In genomic region chr4:119662612-119663011, GRCh38 we compare ENCODE assay signal across 7 cellular contexts. TPM values are rescaled to one million over a fixed set of nuclear protein-coding genes. Genes with fewer than 3 reads are reported as not detected.
DNase-seq lines count a peak whose midpoint lies in the region; ATAC-seq, FAIRE-seq and TF ChIP-seq lines count a peak whose summit lies in the region.
"Not testable (repeated sequence)": the region's sequence is repeated elsewhere in the genome, so short reads cannot be mapped to it uniquely, and the experiment has no call there.

No MANE protein-coding gene starts in this region.

- H3K9ac ChIP-seq in IMR-90 (ENCODE audit: low read depth, low read length): 0 out of 2 replicates have a peak overlapping the region, but pooled peaks have one; percentile 46
- not testable (repeated sequence) for H3K9ac ChIP-seq in GM12878 (ENCODE audit: control insufficient read depth, insufficient read depth, low read length); mesenchymal stem cell (ENCODE audit: low read length)

- not testable (repeated sequence) for H3K9me3 ChIP-seq in IMR-90 (ENCODE audit: control insufficient read depth, insufficient read depth, low read length); GM12878 (replicated peaks; ENCODE audit: control insufficient read depth, insufficient read depth, low read length); mesenchymal stem cell (ENCODE audit: control insufficient read depth, low read length)

- ATAC-seq in GM18861 (IDR thresholded peaks at IDR 0.05; ENCODE audit: unreplicated experiment) (peak; percentile 20), GM19035 (IDR thresholded peaks at IDR 0.05; ENCODE audit: unreplicated experiment) (peak; percentile 30), GM21529 (IDR thresholded peaks at IDR 0.05; ENCODE audit: unreplicated experiment) (peak; percentile 27), HG02885 (IDR thresholded peaks at IDR 0.05; ENCODE audit: poor library complexity, unreplicated experiment) (peak; percentile 35), GM12878 (peak; percentile 47)
- ATAC-seq in IMR-90 (ENCODE audit: low read depth): not testable (repeated sequence)

- H3K79me1 ChIP-seq in IMR-90 (ENCODE audit: low read depth in 1 of 2, low read length in 2 of 2); mesenchymal stem cell (replicated peaks; ENCODE audit: low read length, poor library complexity, severe bottlenecking): not testable (repeated sequence)

- WGBS in IMR-90 (ENCODE audit: extremely low coverage in 2 of 2, insufficient read length in 1 of 2), 2 experiments: no CpG with 5 or more reads among the region's 2 CpGs
- WGBS in GM12878 (ENCODE audit: insufficient coverage, insufficient replicate concordance, low lambda C conversion rate, missing lambda C conversion rate): 13% methylated on average over 2 of the region's 2 CpGs
- WGBS in mesenchymal stem cell: 96% methylated on average over 2 of the region's 2 CpGs

- peak overlapping the region; percentile 94; the same call in 1 of the 2 replicates for H2BK20ac ChIP-seq in IMR-90 (ENCODE audit: low read depth, low read length)

- not testable (repeated sequence) for FAIRE-seq in GM12878 (lab: Jason Lieb, UNC)

- H2AFZ ChIP-seq in IMR-90 (replicated peaks; ENCODE audit: low read length, poor library complexity) (peak overlapping the region; percentile 70), GM12878 (ENCODE audit: control insufficient read depth, low read depth, low read length) (peak overlapping the region; percentile 68)
- H2AFZ ChIP-seq in mesenchymal stem cell (ENCODE audit: low read depth, low read length): not testable (repeated sequence)

- H3K27me3 ChIP-seq in IMR-90 (ENCODE audit: control insufficient read depth, insufficient read depth, low read length); GM12878 (replicated peaks in 1 of 2; ENCODE audit: control insufficient read depth in 2 of 2, insufficient read depth in 2 of 2, low read length in 1 of 2); mesenchymal stem cell (ENCODE audit: control insufficient read depth in 1 of 2, insufficient read depth in 1 of 2, low read length in 2 of 2): not testable (repeated sequence)

- TF ChIP-seq POLR2A in IMR-90 (IDR thresholded peaks at IDR 0.05; ENCODE audit: low read depth, low read length); GM12878 (IDR thresholded peaks at IDR 0.05; ENCODE audit: low read depth, low read length): not testable (repeated sequence)

- peaks cover 19% of the 10 kb centered on the region for H3K4me1 ChIP-seq in IMR-90 (ENCODE audit: control insufficient read depth, insufficient read depth, low read length)
- H3K4me1 ChIP-seq in GM12878 (ENCODE audit: control insufficient read depth, insufficient read depth, low read length); mesenchymal stem cell (ENCODE audit: control insufficient read depth, insufficient read depth, low read depth, low read length): not testable (repeated sequence)

- H4K91ac ChIP-seq in IMR-90 (ENCODE audit: insufficient read depth, low read depth, low read length) (peak overlapping the region; percentile 83), mesenchymal stem cell (ENCODE audit: low read length) (peak overlapping the region; percentile 28)

- peak overlapping the region; percentile 37 for H2AK9ac ChIP-seq in IMR-90 (replicated peaks; ENCODE audit: low read depth, low read length, poor library complexity)

- H4K5ac ChIP-seq in IMR-90 (ENCODE audit: low read depth, low read length): peak overlapping the region; percentile 95

- H3K4ac ChIP-seq in IMR-90 (ENCODE audit: low read depth, low read length): peak overlapping the region; percentile 85
- peak overlapping the region in 1 of 2 experiments; percentile 67 for H3K4ac ChIP-seq in mesenchymal stem cell (ENCODE audit: low read depth in 1 of 2, low read length in 2 of 2)

- not testable (repeated sequence) for H3K9me1 ChIP-seq in IMR-90 (ENCODE audit: insufficient read depth, low read length)

- dilution Hi-C loops in IMR-90 (cut with HindIII; ENCODE audit: low sequenced_read_pairs, unreplicated experiment): not testable (repeated sequence)

- not testable (repeated sequence) for TF ChIP-seq RAD21 in IMR-90 (IDR thresholded peaks at IDR 0.05; ENCODE audit: low read length); GM12878 (IDR thresholded peaks at IDR 0.05; ENCODE audit: insufficient read depth, low read depth, low read length)

- SMC1A ChIA-PET in GM12878 (lab: Charles Lee; ENCODE audit: uncharacterized antibody, unreplicated experiment): interaction anchor here (1.1 to 1.4 kb wide), 3 partner anchors 8 to 13 kb away, joined by 4 to 8 read pairs (median 7); no protein-coding TSS in a partner anchor

- H4K20me1 ChIP-seq in IMR-90 (ENCODE audit: insufficient read depth, low read length); GM12878 (ENCODE audit: control insufficient read depth, insufficient read depth): not testable (repeated sequence)

- TF ChIP-seq CTCF in IMR-90 (conservative IDR thresholded peaks at IDR 0.05; ENCODE audit: low read depth, low read length); GM12878 (IDR thresholded peaks at IDR 0.05 in 2 of 3, conservative IDR thresholded peaks at IDR 0.05 in 1 of 3; ENCODE audit: control insufficient read depth in 2 of 3, extremely low read depth in 1 of 3, insufficient read depth in 1 of 3, low read depth in 3 of 3, low read length in 3 of 3): not testable (repeated sequence)

- peak overlapping the region; percentile 88 for H3K14ac ChIP-seq in IMR-90 (replicated peaks; ENCODE audit: low read depth, low read length)
- not testable (repeated sequence) for H3K14ac ChIP-seq in mesenchymal stem cell (ENCODE audit: low read length in 2 of 2)

- not testable (repeated sequence) for TF ChIP-seq EP300 in GM12878 (IDR thresholded peaks at IDR 0.05; ENCODE audit: borderline replicate concordance in 1 of 2, control insufficient read depth in 1 of 2, low read depth in 2 of 2, low read length in 2 of 2)

- H3K79me2 ChIP-seq in GM12878 (ENCODE audit: control insufficient read depth, insufficient read depth, low read length): not testable (repeated sequence)

- H2BK5ac ChIP-seq in IMR-90 (ENCODE audit: low read depth, low read length, poor library complexity, severe bottlenecking): peak overlapping the region; percentile 68
- H2BK5ac ChIP-seq in mesenchymal stem cell (ENCODE audit: low read depth, low read length, poor library complexity, severe bottlenecking): not testable (repeated sequence)

- H2AK5ac ChIP-seq in IMR-90 (ENCODE audit: low read depth, low read length): peak overlapping the region; percentile 93; the same call in 1 of the 2 replicates
- not testable (repeated sequence) for H2AK5ac ChIP-seq in mesenchymal stem cell (ENCODE audit: low read length, severe bottlenecking)

- H3K36me3 ChIP-seq in IMR-90 (ENCODE audit: control insufficient read depth, insufficient read depth, low read length); GM12878 (ENCODE audit: control insufficient read depth in 2 of 2, insufficient read depth in 2 of 2, low read length in 1 of 2); mesenchymal stem cell (ENCODE audit: control insufficient read depth in 1 of 2, insufficient read depth in 2 of 2, low read depth in 1 of 2, low read length in 2 of 2): not testable (repeated sequence)

- H3K27ac ChIP-seq in IMR-90 (ENCODE audit: insufficient read depth, low read length): peak overlapping the region; percentile 76; the same call in 1 of the 2 replicates
- not testable (repeated sequence) for H3K27ac ChIP-seq in GM12878 (ENCODE audit: control insufficient read depth, insufficient read depth); mesenchymal stem cell (ENCODE audit: low read length, poor library complexity, severe bottlenecking)

- not testable (repeated sequence) for BruUV-seq in IMR-90 (replicated peaks; lab: Mats Ljungman, UMichigan); GM12878 (replicated peaks; lab: Mats Ljungman, UMichigan)

- H3K4me2 ChIP-seq in IMR-90 (ENCODE audit: low read depth, low read length); GM12878 (ENCODE audit: control insufficient read depth, insufficient read depth); mesenchymal stem cell (ENCODE audit: low read length, poor library complexity, severe bottlenecking): not testable (repeated sequence)

- POLR2A ChIA-PET in IMR-90 (lab: Charles Lee; ENCODE audit: unreplicated experiment): interaction anchor here (0.7 kb wide), 1 partner anchor 35 kb away, joined by 4 read pairs; no protein-coding TSS in a partner anchor
- POLR2A ChIA-PET in GM12878 (lab: Charles Lee): not testable (repeated sequence)

- in situ Hi-C loops in IMR-90 (cut with MboI; ENCODE audit: low sequenced_read_pairs); GM12878 (cut with MboI): not testable (repeated sequence)

- DNase-seq in IMR-90; GM12878 (ENCODE audit: low read depth, low spot score); mesenchymal stem cell: not testable (repeated sequence)

- H3K56ac ChIP-seq in IMR-90 (ENCODE audit: extremely low read depth, insufficient read depth, low read length): not testable (repeated sequence)

- H2BK12ac ChIP-seq in mesenchymal stem cell (ENCODE audit: low read length in 2 of 2): peak overlapping the region; percentile 49 to 83

- H2BK15ac ChIP-seq in IMR-90 (ENCODE audit: low read depth, low read length) (peak overlapping the region; percentile 99; the same call in 2 of the 3 replicates), mesenchymal stem cell (ENCODE audit: low read depth, poor library complexity, severe bottlenecking) (peak overlapping the region; percentile 30)

- intact Hi-C loops in IMR-90 (cut with micrococcal nuclease); GM12878 (cut with micrococcal nuclease; ENCODE audit: unreplicated experiment): not testable (repeated sequence)

- peak overlapping the region; percentile 97 for H2BK120ac ChIP-seq in IMR-90 (ENCODE audit: low read depth, low read length)
- H2BK120ac ChIP-seq in mesenchymal stem cell (ENCODE audit: low read depth, low read length): not testable (repeated sequence)

- CTCF ChIA-PET in IMR-90 (lab: Yijun Ruan, JAX): not testable (repeated sequence)
- CTCF ChIA-PET in GM12878 (lab: Yijun Ruan, JAX): interaction anchor here (1.7 kb wide), 1 partner anchor 34 kb away, joined by 7 read pairs; the partner anchor contains the start of gene PDE5A

- not testable (repeated sequence) for H3K4me3 ChIP-seq in IMR-90 (ENCODE audit: insufficient read depth, low read depth, low read length); GM12878; mesenchymal stem cell (ENCODE audit: insufficient read depth in 1 of 2, low read depth in 1 of 2, low read length in 2 of 2)

- H3K23ac ChIP-seq in IMR-90 (ENCODE audit: low read depth, low read length): peak overlapping the region; percentile 94
- not testable (repeated sequence) for H3K23ac ChIP-seq in mesenchymal stem cell (ENCODE audit: low read length in 2 of 2)

- RAD21 ChIA-PET in GM12878 (lab: Charles Lee; ENCODE audit: unreplicated experiment): not testable (repeated sequence)

- H3K18ac ChIP-seq in IMR-90 (ENCODE audit: low read depth, low read length): peak overlapping the region; percentile 99
- peak overlapping the region; percentile 48 to 82 for H3K18ac ChIP-seq in mesenchymal stem cell (ENCODE audit: low read depth in 1 of 2, low read length in 2 of 2)

- peak overlapping the region; percentile 20 to 92 for H4K8ac ChIP-seq in IMR-90 (ENCODE audit: low read depth in 2 of 2, low read length in 2 of 2)
- peak overlapping the region; percentile 62 for H4K8ac ChIP-seq in mesenchymal stem cell (ENCODE audit: low read length)

RNA-seq across cellular contexts. Expression of gene PDE5A, which starts 34.0 kb away (rescaled TPM):
- 567 and 770 TPM in 2 replicates for total RNA-seq in IMR-90 (2012; rRNA removed)
- polyA plus RNA-seq in IMR-90 (2012; rRNA removed): 71.5 and 101 TPM in 2 replicates
- polyA plus RNA-seq in IMR-90 (2012; cell fraction: cytosol; rRNA removed): 25.9 and 36.3 TPM in 2 replicates
- 34.7 and 324 TPM in 2 replicates for polyA plus RNA-seq in IMR-90 (2012; cell fraction: nucleus; rRNA removed; ENCODE audit: low replicate concordance)
- total RNA-seq in GM12878 (2013; cell fraction: nucleolus; rRNA removed): 0.50 and 0.93 TPM in 2 replicates
- total RNA-seq in GM12878 (2014; rRNA removed): 0.27 TPM in 1 of 2 replicates, not detected in the other
- 0.13 TPM in 1 of 2 replicates, not detected in the other for total RNA-seq in GM12878 (2014; rRNA removed; fragmentation: Illumina TruSeq; extraction: Trizol)
- total RNA-seq in GM12878 (2021): 0.26 and 0.27 TPM in 2 replicates
- polyA plus RNA-seq in GM12878 (2011; ENCODE audit: low read depth): 6.0 TPM
- 0.12 and 0.24 TPM in 2 replicates for polyA plus RNA-seq in GM12878 (2011; rRNA removed)
- 0.05 and 0.10 TPM in 2 replicates for polyA plus RNA-seq in GM12878 (2011; cell fraction: cytosol; rRNA removed)
- polyA plus RNA-seq in GM12878 (2011; cell fraction: nucleus; rRNA removed): 0.10 and 0.18 TPM in 2 replicates
- 1.2 TPM in 2 replicates for polyA plus RNA-seq in GM12878 (2012)
- polyA plus RNA-seq in GM12878 (2014; fragmentation: Illumina TruSeq; extraction: Trizol): under 0.01 TPM in 1 of 2 replicates, not detected in the other
- 1 to 10 TPM in 1 of 2 experiments, under 1 TPM in 1; 0.62 to 1.6 TPM for polyA plus RNA-seq in GM12878 (2014; fragmentation: Nextera tagmentation; extraction: Ambion mirVana)
- polyA plus RNA-seq in GM12878 (2014; rRNA removed): 0.01 TPM in 1 of 2 replicates, not detected in the other
- 1 to 10 TPM; 2.2 to 3.9 TPM for polyA plus RNA-seq in GM12878 (2016; fragmentation: Nextera tagmentation; extraction: Ambion mirVana)
- 0.07 and 0.26 TPM in 2 replicates for polyA minus RNA-seq in GM12878 (2011; rRNA and poly(A)+ RNA removed)
- polyA minus RNA-seq in GM12878 (2011; cell fraction: cytosol; rRNA and poly(A)+ RNA removed): not detected in 2 replicates
- 0.48 and 0.77 TPM in 2 replicates for polyA minus RNA-seq in GM12878 (2011; cell fraction: nucleus; rRNA and poly(A)+ RNA removed)
- 76.3 TPM for polyA plus RNA-seq in mesenchymal stem cell (2013, experiment 1 of 2)
- polyA plus RNA-seq in mesenchymal stem cell (2013, experiment 2 of 2): 76.6 TPM

Comparison
In these comparisons a context has a peak if more than half of its experiments do, and no peak if none do; other contexts are left out.
1. RNA of gene PDE5A, which starts 34.0 kb away (total RNA-seq): 567 to 770 TPM in IMR-90; 0.13 to 0.93 TPM in GM12878; every median in the first group is over 100 times any median in the second.